1 cellular context compared by ENCODE assay signal in the genomic region with DNA sequence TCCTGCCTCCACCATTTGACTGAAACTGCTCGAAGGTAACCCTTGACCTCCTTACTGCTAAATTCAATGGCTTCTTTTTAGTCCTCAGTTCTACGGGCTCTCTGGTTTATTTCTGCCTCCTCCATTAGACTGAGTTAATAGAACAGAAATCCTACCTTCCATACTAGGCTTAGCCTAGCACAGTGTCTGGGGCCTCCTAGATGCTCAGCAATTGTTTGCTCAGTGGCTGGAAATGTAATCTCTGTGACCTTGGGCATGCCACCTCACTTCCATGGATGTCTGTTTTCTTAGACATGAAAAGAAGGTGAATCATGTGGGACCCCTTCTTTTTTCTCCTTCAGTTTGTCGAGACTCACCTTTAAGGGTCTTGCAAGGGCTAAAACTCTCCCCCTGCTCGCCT.
TF ChIP-seq lines count a peak whose summit lies in the region.

No MANE protein-coding gene starts in this region.

TF ChIP-seq in HepG2, 621 proteins besides CTCF, POLR2A, EP300 and RAD21 (continued from another document and continues in another):
- TF ChIP-seq, protein P1, sequence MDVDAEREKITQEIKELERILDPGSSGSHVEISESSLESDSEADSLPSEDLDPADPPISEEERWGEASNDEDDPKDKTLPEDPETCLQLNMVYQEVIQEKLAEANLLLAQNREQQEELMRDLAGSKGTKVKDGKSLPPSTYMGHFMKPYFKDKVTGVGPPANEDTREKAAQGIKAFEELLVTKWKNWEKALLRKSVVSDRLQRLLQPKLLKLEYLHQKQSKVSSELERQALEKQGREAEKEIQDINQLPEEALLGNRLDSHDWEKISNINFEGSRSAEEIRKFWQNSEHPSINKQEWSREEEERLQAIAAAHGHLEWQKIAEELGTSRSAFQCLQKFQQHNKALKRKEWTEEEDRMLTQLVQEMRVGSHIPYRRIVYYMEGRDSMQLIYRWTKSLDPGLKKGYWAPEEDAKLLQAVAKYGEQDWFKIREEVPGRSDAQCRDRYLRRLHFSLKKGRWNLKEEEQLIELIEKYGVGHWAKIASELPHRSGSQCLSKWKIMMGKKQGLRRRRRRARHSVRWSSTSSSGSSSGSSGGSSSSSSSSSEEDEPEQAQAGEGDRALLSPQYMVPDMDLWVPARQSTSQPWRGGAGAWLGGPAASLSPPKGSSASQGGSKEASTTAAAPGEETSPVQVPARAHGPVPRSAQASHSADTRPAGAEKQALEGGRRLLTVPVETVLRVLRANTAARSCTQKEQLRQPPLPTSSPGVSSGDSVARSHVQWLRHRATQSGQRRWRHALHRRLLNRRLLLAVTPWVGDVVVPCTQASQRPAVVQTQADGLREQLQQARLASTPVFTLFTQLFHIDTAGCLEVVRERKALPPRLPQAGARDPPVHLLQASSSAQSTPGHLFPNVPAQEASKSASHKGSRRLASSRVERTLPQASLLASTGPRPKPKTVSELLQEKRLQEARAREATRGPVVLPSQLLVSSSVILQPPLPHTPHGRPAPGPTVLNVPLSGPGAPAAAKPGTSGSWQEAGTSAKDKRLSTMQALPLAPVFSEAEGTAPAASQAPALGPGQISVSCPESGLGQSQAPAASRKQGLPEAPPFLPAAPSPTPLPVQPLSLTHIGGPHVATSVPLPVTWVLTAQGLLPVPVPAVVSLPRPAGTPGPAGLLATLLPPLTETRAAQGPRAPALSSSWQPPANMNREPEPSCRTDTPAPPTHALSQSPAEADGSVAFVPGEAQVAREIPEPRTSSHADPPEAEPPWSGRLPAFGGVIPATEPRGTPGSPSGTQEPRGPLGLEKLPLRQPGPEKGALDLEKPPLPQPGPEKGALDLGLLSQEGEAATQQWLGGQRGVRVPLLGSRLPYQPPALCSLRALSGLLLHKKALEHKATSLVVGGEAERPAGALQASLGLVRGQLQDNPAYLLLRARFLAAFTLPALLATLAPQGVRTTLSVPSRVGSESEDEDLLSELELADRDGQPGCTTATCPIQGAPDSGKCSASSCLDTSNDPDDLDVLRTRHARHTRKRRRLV (CRISPR knock-in tag; IDR thresholded peaks at IDR 0.05) = no peak
- no peak for TF ChIP-seq ARID2 (CRISPR knock-in tag; IDR thresholded peaks at IDR 0.05; ENCODE audit: borderline replicate concordance)
- TF ChIP-seq, protein P2, sequence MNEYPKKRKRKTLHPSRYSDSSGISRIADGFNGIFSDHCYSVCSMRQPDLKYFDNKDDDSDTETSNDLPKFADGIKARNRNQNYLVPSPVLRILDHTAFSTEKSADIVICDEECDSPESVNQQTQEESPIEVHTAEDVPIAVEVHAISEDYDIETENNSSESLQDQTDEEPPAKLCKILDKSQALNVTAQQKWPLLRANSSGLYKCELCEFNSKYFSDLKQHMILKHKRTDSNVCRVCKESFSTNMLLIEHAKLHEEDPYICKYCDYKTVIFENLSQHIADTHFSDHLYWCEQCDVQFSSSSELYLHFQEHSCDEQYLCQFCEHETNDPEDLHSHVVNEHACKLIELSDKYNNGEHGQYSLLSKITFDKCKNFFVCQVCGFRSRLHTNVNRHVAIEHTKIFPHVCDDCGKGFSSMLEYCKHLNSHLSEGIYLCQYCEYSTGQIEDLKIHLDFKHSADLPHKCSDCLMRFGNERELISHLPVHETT (CRISPR knock-in tag; conservative IDR thresholded peaks at IDR 0.05) = no peak
- peak; percentile 38 for TF ChIP-seq RARA (CRISPR knock-in tag; IDR thresholded peaks at IDR 0.05)
- no peak for TF ChIP-seq CHCHD3 (CRISPR knock-in tag; IDR thresholded peaks at IDR 0.05)
- TF ChIP-seq, protein P3, sequence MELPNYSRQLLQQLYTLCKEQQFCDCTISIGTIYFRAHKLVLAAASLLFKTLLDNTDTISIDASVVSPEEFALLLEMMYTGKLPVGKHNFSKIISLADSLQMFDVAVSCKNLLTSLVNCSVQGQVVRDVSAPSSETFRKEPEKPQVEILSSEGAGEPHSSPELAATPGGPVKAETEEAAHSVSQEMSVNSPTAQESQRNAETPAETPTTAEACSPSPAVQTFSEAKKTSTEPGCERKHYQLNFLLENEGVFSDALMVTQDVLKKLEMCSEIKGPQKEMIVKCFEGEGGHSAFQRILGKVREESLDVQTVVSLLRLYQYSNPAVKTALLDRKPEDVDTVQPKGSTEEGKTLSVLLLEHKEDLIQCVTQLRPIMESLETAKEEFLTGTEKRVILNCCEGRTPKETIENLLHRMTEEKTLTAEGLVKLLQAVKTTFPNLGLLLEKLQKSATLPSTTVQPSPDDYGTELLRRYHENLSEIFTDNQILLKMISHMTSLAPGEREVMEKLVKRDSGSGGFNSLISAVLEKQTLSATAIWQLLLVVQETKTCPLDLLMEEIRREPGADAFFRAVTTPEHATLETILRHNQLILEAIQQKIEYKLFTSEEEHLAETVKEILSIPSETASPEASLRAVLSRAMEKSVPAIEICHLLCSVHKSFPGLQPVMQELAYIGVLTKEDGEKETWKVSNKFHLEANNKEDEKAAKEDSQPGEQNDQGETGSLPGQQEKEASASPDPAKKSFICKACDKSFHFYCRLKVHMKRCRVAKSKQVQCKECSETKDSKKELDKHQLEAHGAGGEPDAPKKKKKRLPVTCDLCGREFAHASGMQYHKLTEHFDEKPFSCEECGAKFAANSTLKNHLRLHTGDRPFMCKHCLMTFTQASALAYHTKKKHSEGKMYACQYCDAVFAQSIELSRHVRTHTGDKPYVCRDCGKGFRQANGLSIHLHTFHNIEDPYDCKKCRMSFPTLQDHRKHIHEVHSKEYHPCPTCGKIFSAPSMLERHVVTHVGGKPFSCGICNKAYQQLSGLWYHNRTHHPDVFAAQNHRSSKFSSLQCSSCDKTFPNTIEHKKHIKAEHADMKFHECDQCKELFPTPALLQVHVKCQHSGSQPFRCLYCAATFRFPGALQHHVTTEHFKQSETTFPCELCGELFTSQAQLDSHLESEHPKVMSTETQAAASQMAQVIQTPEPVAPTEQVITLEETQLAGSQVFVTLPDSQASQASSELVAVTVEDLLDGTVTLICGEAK (IDR thresholded peaks at IDR 0.05) = no peak
- TF ChIP-seq, protein P3 (CRISPR knock-in tag; IDR thresholded peaks at IDR 0.05) = no peak
- no peak for TF ChIP-seq CCAR2 (optimal IDR thresholded peaks at IDR 0.05; ENCODE audit: low read depth, low read length)
- no peak for TF ChIP-seq MED8 (CRISPR knock-in tag; IDR thresholded peaks at IDR 0.05; ENCODE audit: insufficient replicate concordance)
- no peak for TF ChIP-seq ZNF274 (CRISPR knock-in tag; IDR thresholded peaks at IDR 0.05)
- no peak for TF ChIP-seq SRY (CRISPR knock-in tag; IDR thresholded peaks at IDR 0.05)
- no peak for TF ChIP-seq SKI (IDR thresholded peaks at IDR 0.05; ENCODE audit: partially characterized antibody)
- TF ChIP-seq TOPORS (CRISPR knock-in tag; IDR thresholded peaks at IDR 0.05) = no peak
- TF ChIP-seq, protein P4, sequence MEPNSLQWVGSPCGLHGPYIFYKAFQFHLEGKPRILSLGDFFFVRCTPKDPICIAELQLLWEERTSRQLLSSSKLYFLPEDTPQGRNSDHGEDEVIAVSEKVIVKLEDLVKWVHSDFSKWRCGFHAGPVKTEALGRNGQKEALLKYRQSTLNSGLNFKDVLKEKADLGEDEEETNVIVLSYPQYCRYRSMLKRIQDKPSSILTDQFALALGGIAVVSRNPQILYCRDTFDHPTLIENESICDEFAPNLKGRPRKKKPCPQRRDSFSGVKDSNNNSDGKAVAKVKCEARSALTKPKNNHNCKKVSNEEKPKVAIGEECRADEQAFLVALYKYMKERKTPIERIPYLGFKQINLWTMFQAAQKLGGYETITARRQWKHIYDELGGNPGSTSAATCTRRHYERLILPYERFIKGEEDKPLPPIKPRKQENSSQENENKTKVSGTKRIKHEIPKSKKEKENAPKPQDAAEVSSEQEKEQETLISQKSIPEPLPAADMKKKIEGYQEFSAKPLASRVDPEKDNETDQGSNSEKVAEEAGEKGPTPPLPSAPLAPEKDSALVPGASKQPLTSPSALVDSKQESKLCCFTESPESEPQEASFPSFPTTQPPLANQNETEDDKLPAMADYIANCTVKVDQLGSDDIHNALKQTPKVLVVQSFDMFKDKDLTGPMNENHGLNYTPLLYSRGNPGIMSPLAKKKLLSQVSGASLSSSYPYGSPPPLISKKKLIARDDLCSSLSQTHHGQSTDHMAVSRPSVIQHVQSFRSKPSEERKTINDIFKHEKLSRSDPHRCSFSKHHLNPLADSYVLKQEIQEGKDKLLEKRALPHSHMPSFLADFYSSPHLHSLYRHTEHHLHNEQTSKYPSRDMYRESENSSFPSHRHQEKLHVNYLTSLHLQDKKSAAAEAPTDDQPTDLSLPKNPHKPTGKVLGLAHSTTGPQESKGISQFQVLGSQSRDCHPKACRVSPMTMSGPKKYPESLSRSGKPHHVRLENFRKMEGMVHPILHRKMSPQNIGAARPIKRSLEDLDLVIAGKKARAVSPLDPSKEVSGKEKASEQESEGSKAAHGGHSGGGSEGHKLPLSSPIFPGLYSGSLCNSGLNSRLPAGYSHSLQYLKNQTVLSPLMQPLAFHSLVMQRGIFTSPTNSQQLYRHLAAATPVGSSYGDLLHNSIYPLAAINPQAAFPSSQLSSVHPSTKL (CRISPR knock-in tag; IDR thresholded peaks at IDR 0.05) = peak; percentile 79
- no peak for TF ChIP-seq ZNF282 (IDR thresholded peaks at IDR 0.05; ENCODE audit: partially characterized antibody)
- TF ChIP-seq, protein P5, sequence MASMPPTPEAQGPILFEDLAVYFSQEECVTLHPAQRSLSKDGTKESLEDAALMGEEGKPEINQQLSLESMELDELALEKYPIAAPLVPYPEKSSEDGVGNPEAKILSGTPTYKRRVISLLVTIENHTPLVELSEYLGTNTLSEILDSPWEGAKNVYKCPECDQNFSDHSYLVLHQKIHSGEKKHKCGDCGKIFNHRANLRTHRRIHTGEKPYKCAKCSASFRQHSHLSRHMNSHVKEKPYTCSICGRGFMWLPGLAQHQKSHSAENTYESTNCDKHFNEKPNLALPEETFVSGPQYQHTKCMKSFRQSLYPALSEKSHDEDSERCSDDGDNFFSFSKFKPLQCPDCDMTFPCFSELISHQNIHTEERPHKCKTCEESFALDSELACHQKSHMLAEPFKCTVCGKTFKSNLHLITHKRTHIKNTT (CRISPR knock-in tag; IDR thresholded peaks at IDR 0.05) = no peak
- TF ChIP-seq, protein P6, sequence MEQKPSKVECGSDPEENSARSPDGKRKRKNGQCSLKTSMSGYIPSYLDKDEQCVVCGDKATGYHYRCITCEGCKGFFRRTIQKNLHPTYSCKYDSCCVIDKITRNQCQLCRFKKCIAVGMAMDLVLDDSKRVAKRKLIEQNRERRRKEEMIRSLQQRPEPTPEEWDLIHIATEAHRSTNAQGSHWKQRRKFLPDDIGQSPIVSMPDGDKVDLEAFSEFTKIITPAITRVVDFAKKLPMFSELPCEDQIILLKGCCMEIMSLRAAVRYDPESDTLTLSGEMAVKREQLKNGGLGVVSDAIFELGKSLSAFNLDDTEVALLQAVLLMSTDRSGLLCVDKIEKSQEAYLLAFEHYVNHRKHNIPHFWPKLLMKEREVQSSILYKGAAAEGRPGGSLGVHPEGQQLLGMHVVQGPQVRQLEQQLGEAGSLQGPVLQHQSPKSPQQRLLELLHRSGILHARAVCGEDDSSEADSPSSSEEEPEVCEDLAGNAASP (CRISPR knock-in tag; IDR thresholded peaks at IDR 0.05; ENCODE audit: borderline replicate concordance) = peak; percentile 15; the same call in 1 of the 2 replicates
- TF ChIP-seq ZMYM4 (CRISPR knock-in tag; IDR thresholded peaks at IDR 0.05) = peak; percentile 13; the same call in 1 of the 2 replicates
- TF ChIP-seq ZNF670 (CRISPR knock-in tag; IDR thresholded peaks at IDR 0.05; ENCODE audit: borderline replicate concordance) = no peak
- TF ChIP-seq, protein P7, sequence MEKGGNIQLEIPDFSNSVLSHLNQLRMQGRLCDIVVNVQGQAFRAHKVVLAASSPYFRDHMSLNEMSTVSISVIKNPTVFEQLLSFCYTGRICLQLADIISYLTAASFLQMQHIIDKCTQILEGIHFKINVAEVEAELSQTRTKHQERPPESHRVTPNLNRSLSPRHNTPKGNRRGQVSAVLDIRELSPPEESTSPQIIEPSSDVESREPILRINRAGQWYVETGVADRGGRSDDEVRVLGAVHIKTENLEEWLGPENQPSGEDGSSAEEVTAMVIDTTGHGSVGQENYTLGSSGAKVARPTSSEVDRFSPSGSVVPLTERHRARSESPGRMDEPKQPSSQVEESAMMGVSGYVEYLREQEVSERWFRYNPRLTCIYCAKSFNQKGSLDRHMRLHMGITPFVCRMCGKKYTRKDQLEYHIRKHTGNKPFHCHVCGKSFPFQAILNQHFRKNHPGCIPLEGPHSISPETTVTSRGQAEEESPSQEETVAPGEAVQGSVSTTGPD (CRISPR knock-in tag; IDR thresholded peaks at IDR 0.05) = no peak
- no peak for TF ChIP-seq ZNF720 (CRISPR knock-in tag; IDR thresholded peaks at IDR 0.05)
- no peak for TF ChIP-seq ZNF138 (CRISPR knock-in tag; IDR thresholded peaks at IDR 0.05; ENCODE audit: low read depth)
- TF ChIP-seq GFI1 (CRISPR knock-in tag; IDR thresholded peaks at IDR 0.05; ENCODE audit: borderline replicate concordance) = no peak
- TF ChIP-seq NFE2L1 (CRISPR knock-in tag; IDR thresholded peaks at IDR 0.05; ENCODE audit: borderline replicate concordance) = no peak
- TF ChIP-seq, protein P8, sequence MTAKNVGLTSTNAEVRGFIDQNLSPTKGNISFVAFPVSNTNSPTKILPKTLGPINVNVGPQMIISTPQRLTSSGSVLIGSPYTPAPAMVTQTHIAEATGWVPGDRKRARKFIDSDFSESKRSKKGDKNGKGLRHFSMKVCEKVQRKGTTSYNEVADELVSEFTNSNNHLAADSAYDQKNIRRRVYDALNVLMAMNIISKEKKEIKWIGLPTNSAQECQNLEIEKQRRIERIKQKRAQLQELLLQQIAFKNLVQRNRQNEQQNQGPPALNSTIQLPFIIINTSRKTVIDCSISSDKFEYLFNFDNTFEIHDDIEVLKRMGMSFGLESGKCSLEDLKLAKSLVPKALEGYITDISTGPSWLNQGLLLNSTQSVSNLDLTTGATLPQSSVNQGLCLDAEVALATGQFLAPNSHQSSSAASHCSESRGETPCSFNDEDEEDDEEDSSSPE (CRISPR knock-in tag; IDR thresholded peaks at IDR 0.05) = no peak
- no peak for TF ChIP-seq PAF1 (CRISPR knock-in tag; IDR thresholded peaks at IDR 0.05)
- TF ChIP-seq NFKBIZ (CRISPR knock-in tag; IDR thresholded peaks at IDR 0.05) = no peak
- no peak for TF ChIP-seq HDAC2 (CRISPR knock-in tag; IDR thresholded peaks at IDR 0.05)
- TF ChIP-seq SETDB1 (CRISPR knock-in tag; IDR thresholded peaks at IDR 0.05; ENCODE audit: borderline replicate concordance) = no peak
- no peak for TF ChIP-seq SNAPC2 (CRISPR knock-in tag; IDR thresholded peaks at IDR 0.05)
